Comparison of ENCODE assay signal across 31 cellular contexts in the genomic region with DNA sequence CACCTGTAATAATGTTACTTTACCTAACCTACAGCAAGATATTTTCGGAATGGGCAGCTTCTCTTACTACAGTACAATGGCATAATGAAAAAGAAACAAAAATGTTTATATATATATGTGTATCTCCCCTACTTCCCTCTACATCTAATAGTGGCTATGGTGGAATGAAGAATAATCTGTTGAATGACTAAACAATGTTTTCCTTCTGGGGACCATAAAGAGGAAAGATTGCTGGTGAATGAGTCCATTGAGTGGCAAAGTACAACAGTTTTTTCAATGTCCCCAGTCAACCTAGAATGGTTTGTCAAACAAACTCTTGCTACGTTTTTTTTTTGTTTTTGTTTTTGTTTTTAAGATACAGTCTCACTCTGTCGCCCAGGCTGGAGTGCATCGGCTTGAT. TPM values are rescaled to one million over a fixed set of nuclear protein-coding genes. Genes with fewer than 3 reads are reported as not detected.
DNase-seq lines count a peak whose midpoint lies in the region; ATAC-seq and TF ChIP-seq lines count a peak whose summit lies in the region.
"Had no signal": no experiment of that assay in that cellular context is flagged by ENCODE, and none has a peak within 500 bp of the region (broad histone marks: within the 10 kb centered on the region; RNA-seq: fewer than 3 reads in every experiment).

No MANE protein-coding gene starts in this region.

- no peak overlapping the region for H2AFZ ChIP-seq in osteoblast (ENCODE audit: low read length)

- TF ChIP-seq CTCF in mucosa of descending colon (IDR thresholded peaks at IDR 0.05) (no peak), osteoblast (IDR thresholded peaks at IDR 0.05; ENCODE audit: extremely low read depth, low read depth, low read length) (no peak)

- intact Hi-C loops in left colon (cut with DNase I, micrococcal nuclease) (no loop called here), mucosa of descending colon (cut with DNase I, micrococcal nuclease) (no loop called here)

- no peak for DNase-seq in left colon
- no peak for DNase-seq in mucosa of descending colon
- DNase-seq in osteoblast (ENCODE audit: insufficient read length, low spot score, missing footprints), result peak; percentile 54
- no peak for DNase-seq in activated CD4-positive, alpha-beta T cell treated with anti-CD3 and anti-CD28 coated beads for 48 hours
- DNase-seq: 8988T; ACHN; AML-193; BE2C; C1 segment of cervical spinal cord; Caco-2; Calu3; CD4-positive, alpha-beta memory T cell; CD4-positive, alpha-beta T cell; CD4-positive, CD25-positive, alpha-beta regulatory T cell; CD8-positive, alpha-beta memory T cell; CD8-positive, alpha-beta T cell; COR-L47; DMS 273 treated with DMSO at 0.1 percent for 48 hours; DMS153; DMS53; DMS79; DMS79 treated with DMSO at 0.1 percent for 48 hours; DND-41; EL had no signal

- no peaks in the 10 kb centered on the region for H3K79me2 ChIP-seq in osteoblast (ENCODE audit: insufficient read depth, low read length)

- H4K20me1 ChIP-seq in osteoblast (ENCODE audit: insufficient read depth, low read length), result no peaks in the 10 kb centered on the region
- H4K20me1 ChIP-seq: BLaER1; BLaER1 treated with 17β-estradiol and CSF1 and Interleukin-3, amounts not matched to agents 10 nM and 100 nM had no signal

- H3K27ac ChIP-seq in osteoblast (ENCODE audit: low read depth, low read length), result no peak overlapping the region
- H3K27ac ChIP-seq: 22Rv1; A549; BLaER1; BLaER1 treated with 17β-estradiol and CSF1 and Interleukin-3, amounts not matched to agents 10 nM and 100 nM; C4-2B had no signal

- peak; percentile 85 for ATAC-seq in left colon
- ATAC-seq in mucosa of descending colon, result peak; percentile 46
- no peak for ATAC-seq in HG03354 (IDR thresholded peaks at IDR 0.05; ENCODE audit: poor library complexity, severe bottlenecking, unreplicated experiment)
- no peak for ATAC-seq in GM21526 (IDR thresholded peaks at IDR 0.05; ENCODE audit: low FRiP score, unreplicated experiment)
- ATAC-seq: A549; CD8-positive, alpha-beta T cell had no signal

- no peak overlapping the region for H3K4me3 ChIP-seq in mucosa of descending colon
- no peak overlapping the region for H3K4me3 ChIP-seq in osteoblast (ENCODE audit: insufficient read depth, low read length)
- H3K4me3 ChIP-seq: A549; BLaER1; BLaER1 treated with 17β-estradiol and CSF1 and Interleukin-3, amounts not matched to agents 10 nM and 100 nM had no signal

- no peaks in the 10 kb centered on the region for H3K4me1 ChIP-seq in mucosa of descending colon (ENCODE audit: low read depth)
- no peaks in the 10 kb centered on the region for H3K4me1 ChIP-seq in osteoblast (ENCODE audit: insufficient read depth, low read length)
- H3K4me1 ChIP-seq: A549; BE2C; BLaER1; BLaER1 treated with 17β-estradiol and CSF1 and Interleukin-3, amounts not matched to agents 10 nM and 100 nM; Caco-2 had no signal

- no peak overlapping the region for H3K4me2 ChIP-seq in osteoblast (ENCODE audit: insufficient read depth, low read length)
- H3K4me2 ChIP-seq: A549; BLaER1; BLaER1 treated with 17β-estradiol and CSF1 and Interleukin-3, amounts not matched to agents 10 nM and 100 nM had no signal

- H3K27me3 ChIP-seq in osteoblast (ENCODE audit: insufficient read depth, low read length), result no peaks in the 10 kb centered on the region
- H3K27me3 ChIP-seq: BE2C; BLaER1; BLaER1 treated with 17β-estradiol and CSF1 and Interleukin-3, amounts not matched to agents 10 nM and 100 nM had no signal

- H3K9me3 ChIP-seq in mucosa of descending colon (no peaks in the 10 kb centered on the region), osteoblast (ENCODE audit: low read depth, low read length) (no peaks in the 10 kb centered on the region)
- H3K9me3 ChIP-seq: A549; BE2C; BLaER1; BLaER1 treated with 17β-estradiol and CSF1 and Interleukin-3, amounts not matched to agents 10 nM and 100 nM; Caco-2 had no signal

- no peaks in the 10 kb centered on the region for H3K36me3 ChIP-seq in mucosa of descending colon (ENCODE audit: low read depth)
- H3K36me3 ChIP-seq in osteoblast (ENCODE audit: insufficient read depth, low read length), result peaks cover 12% of the 10 kb centered on the region
- H3K36me3 ChIP-seq: BE2C, BLaER1 had no signal

RNA-seq across cellular contexts. Expression of a gene that starts 47.2 kb away (rescaled TPM):
- total RNA-seq in left colon (10 to 100 TPM; 81.5 to 85.3 TPM), mucosa of descending colon (10 to 100 TPM; 64.4 to 92.1 (median 90.6) TPM), osteoblast (39.1 and 45.7 TPM in 2 replicates)

Comparison
In these comparisons a context has a peak if more than half of its experiments do, and no peak if none do; other contexts are left out.
1. ATAC-seq: peak in left colon (single experiment) and mucosa of descending colon (single experiment); none in HG03354 (single experiment) and GM21526 (single experiment).